In genomic region chr2:71605781-71606241, GRCh38 we compare ENCODE assay signal across 12 cellular contexts.
DNase-seq lines count a peak whose midpoint lies in the region; ATAC-seq, FAIRE-seq and TF ChIP-seq lines count a peak whose summit lies in the region.
"Had no signal": no experiment of that assay in that cellular context is flagged by ENCODE, and none has a peak within 500 bp of the region (broad histone marks: within the 10 kb centered on the region; RNA-seq: fewer than 3 reads in every experiment).

No MANE protein-coding gene starts in this region.

- no peak overlapping the region for H3K4ac ChIP-seq in neuronal stem cell (ENCODE audit: low read length)

- no peaks in the 10 kb centered on the region for H3K9me2 ChIP-seq in hepatocyte (replicated peaks; ENCODE audit: insufficient read depth)

- H3K4me1 ChIP-seq in endothelial cell of umbilical vein (ENCODE audit: control insufficient read depth, extremely low read depth, insufficient read depth, low read length) (peaks cover 45% of the 10 kb centered on the region), neuronal stem cell (ENCODE audit: control insufficient read depth in 2 of 2, insufficient read depth in 1 of 2, low read depth in 1 of 2, low read length in 2 of 2) (peaks cover 3 to 21% of the 10 kb centered on the region in 2 donors), gastroesophageal sphincter (peaks cover 0 to 26% (median 6%) of the 10 kb centered on the region in 3 donors), hepatocyte (ENCODE audit: insufficient read depth) (no peaks in the 10 kb centered on the region)

- no peaks in the 10 kb centered on the region for H3K79me1 ChIP-seq in neuronal stem cell (ENCODE audit: low read depth, low read length)

- H3K36me3 ChIP-seq in endothelial cell of umbilical vein (ENCODE audit: control insufficient read depth in 2 of 2, extremely low read depth in 1 of 2, insufficient read depth in 2 of 2, low read length in 2 of 2) (peaks cover 0 to 6% of the 10 kb centered on the region in 2 experiments), neuronal stem cell (replicated peaks in 1 of 2; ENCODE audit: control insufficient read depth in 2 of 2, insufficient read depth in 2 of 2, low read length in 2 of 2) (no peaks in the 10 kb centered on the region), gastroesophageal sphincter (peaks cover 0 to 41% of the 10 kb centered on the region in 2 donors), hepatocyte (replicated peaks; ENCODE audit: insufficient read depth, low read depth) (no peaks in the 10 kb centered on the region)

- no peak overlapping the region for H2BK5ac ChIP-seq in neuronal stem cell (ENCODE audit: low read length)

- POLR2A ChIA-PET in endothelial cell of umbilical vein (lab: Charles Lee), result no interaction called here

- H3K9ac ChIP-seq in endothelial cell of umbilical vein (replicated peaks; ENCODE audit: extremely low read depth, insufficient read depth, low read length), result no peak overlapping the region
- no peak overlapping the region for H3K9ac ChIP-seq in neuronal stem cell (ENCODE audit: low read depth, low read length, poor library complexity)

- dilution Hi-C loops in endothelial cell of umbilical vein (cut with MboI; ENCODE audit: extremely low pct_ligation_motif_present, low sequenced_read_pairs), result no loop called here

- peak overlapping the region; percentile 27 for H3K18ac ChIP-seq in neuronal stem cell (ENCODE audit: low read length)

- no peak overlapping the region for H2BK12ac ChIP-seq in neuronal stem cell (ENCODE audit: low read length)

- H3K27me3 ChIP-seq in endothelial cell of umbilical vein (ENCODE audit: control insufficient read depth in 2 of 2, insufficient read depth in 2 of 2, low read length in 2 of 2) (no peaks in the 10 kb centered on the region), neuronal stem cell (ENCODE audit: control insufficient read depth in 3 of 3, insufficient read depth in 3 of 3, low read depth in 1 of 3, low read length in 3 of 3) (peaks cover 0 to 3% (median 0%) of the 10 kb centered on the region in 3 experiments), gastroesophageal sphincter (no peaks in the 10 kb centered on the region), hepatocyte (peaks cover 12% of the 10 kb centered on the region)

- H3K27ac ChIP-seq in endothelial cell of umbilical vein (ENCODE audit: insufficient read depth, low read depth, low read length) (peak overlapping the region; percentile 74), neuronal stem cell (replicated peaks; ENCODE audit: low read length) (no peak overlapping the region), gastroesophageal sphincter (no peak overlapping the region), hepatocyte (no peak overlapping the region), caudate nucleus (ENCODE audit: low read depth, low read length) (no peak overlapping the region)

- TF ChIP-seq POLR2A in endothelial cell of umbilical vein (IDR thresholded peaks at IDR 0.05; ENCODE audit: low read depth, low read length) (no peak), gastroesophageal sphincter (IDR thresholded peaks at IDR 0.05) (no peak)

- H2BK15ac ChIP-seq in neuronal stem cell (ENCODE audit: low read length), result no peak overlapping the region

- H3K4me2 ChIP-seq in endothelial cell of umbilical vein (ENCODE audit: insufficient read depth, low read length) (no peak overlapping the region), neuronal stem cell (ENCODE audit: insufficient read depth, low read length, poor library complexity, severe bottlenecking) (no peak overlapping the region), hepatocyte (no peak overlapping the region)

- no peak overlapping the region for H3K23ac ChIP-seq in neuronal stem cell (ENCODE audit: low read depth, low read length, poor library complexity)

- WGBS in neuronal stem cell (ENCODE audit: extremely low coverage in 2 of 2, insufficient read length in 2 of 2, insufficient replicate concordance in 1 of 2), 2 donors, result no CpG with 5 or more reads among the region's 7 CpGs
- 60% methylated on average over 2 of the region's 7 CpGs; no CpG with 5 or more reads in 1 of the 2 donors for WGBS in gastroesophageal sphincter (ENCODE audit: low coverage in 1 of 2), 2 donors
- 78% methylated on average over 7 of the region's 7 CpGs for WGBS in hepatocyte (ENCODE audit: low lambda C conversion rate, missing lambda C conversion rate)

- H3K4me3 ChIP-seq in endothelial cell of umbilical vein (replicated peaks in 1 of 3; ENCODE audit: insufficient read depth in 1 of 3, low read depth in 1 of 3, low read length in 3 of 3) (no peak overlapping the region), neuronal stem cell (ENCODE audit: low read length in 2 of 2) (no peak overlapping the region), gastroesophageal sphincter (no peak overlapping the region), hepatocyte (no peak overlapping the region)

- no TSS peak for BruUV-seq in endothelial cell of umbilical vein (replicated peaks; lab: Mats Ljungman, UMichigan)

- peak; percentile 24 for FAIRE-seq in endothelial cell of umbilical vein (lab: Jason Lieb, UNC)
- FAIRE-seq: keratinocyte had no signal

- H4K91ac ChIP-seq in neuronal stem cell (ENCODE audit: low read depth, low read length, poor library complexity), result no peak overlapping the region

- ATAC-seq in Right ventricle myocardium superior (ENCODE audit: poor library complexity) (peak; percentile 28), Right ventricle myocardium inferior (no peak), gastroesophageal sphincter (no peak)

- no peaks in the 10 kb centered on the region for H3K9me1 ChIP-seq in endothelial cell of umbilical vein (replicated peaks; ENCODE audit: control insufficient read depth, extremely low read depth, insufficient read depth, low read length)

- no peak overlapping the region for H3K14ac ChIP-seq in neuronal stem cell (ENCODE audit: low read length)

- DNase-seq in Right ventricle myocardium superior (no peak), Right ventricle myocardium inferior (ENCODE audit: missing footprints) (no peak), endothelial cell of umbilical vein (ENCODE audit: low read depth, low spot score) (no peak), neuronal stem cell (ENCODE audit: low spot score) (no peak), cerebellar nuclear complex (lab: John Stamatoyannopoulos, UW) (no peak), hepatocyte (ENCODE audit: low spot score) (no peak), caudate nucleus (lab: John Stamatoyannopoulos, UW) (no peak)
- DNase-seq: central memory CD4-positive, alpha-beta T cell; NCI-H187 treated with DMSO at 0.1 percent for 48 hours; NCI-H510A had no signal

- H2BK120ac ChIP-seq in neuronal stem cell (ENCODE audit: low read depth, low read length), result no peak overlapping the region

- no peaks in the 10 kb centered on the region for H4K20me1 ChIP-seq in endothelial cell of umbilical vein (replicated peaks; ENCODE audit: control insufficient read depth, extremely low read depth, insufficient read depth, low read length)
- H4K20me1 ChIP-seq in hepatocyte (ENCODE audit: insufficient read depth, poor library complexity, severe bottlenecking), result no peaks in the 10 kb centered on the region

- CTCF ChIA-PET in endothelial cell of umbilical vein (lab: Charles Lee), result no interaction called here

- no peak for TF ChIP-seq EP300 in gastroesophageal sphincter (IDR thresholded peaks at IDR 0.05)

- H2AFZ ChIP-seq in endothelial cell of umbilical vein (ENCODE audit: low read depth, low read length) (no peak overlapping the region), neuronal stem cell (ENCODE audit: low read length) (peak overlapping the region; percentile 73), hepatocyte (no peak overlapping the region)

- H4K8ac ChIP-seq in neuronal stem cell (ENCODE audit: low read depth, low read length), result no peak overlapping the region

- H3K9me3 ChIP-seq in endothelial cell of umbilical vein (replicated peaks; ENCODE audit: control insufficient read depth, insufficient read depth, low read length) (no peaks in the 10 kb centered on the region), neuronal stem cell (replicated peaks in 1 of 2; ENCODE audit: control insufficient read depth in 2 of 2, insufficient read depth in 1 of 2, low read depth in 1 of 2, low read length in 2 of 2) (no peaks in the 10 kb centered on the region), gastroesophageal sphincter (no peaks in the 10 kb centered on the region), hepatocyte (ENCODE audit: low read depth) (no peaks in the 10 kb centered on the region)

- intact Hi-C loops in Right ventricle myocardium superior (cut with DNase I) (no loop called here), Right ventricle myocardium inferior (cut with DNase I) (loop anchor here (5.0 kb wide), 2 partner anchors 59 to 541 kb away; partner anchors contain the start of gene CYP26B1), endothelial cell of umbilical vein (cut with micrococcal nuclease) (loop anchor here (2.0 to 10.0 kb wide), 5 partner anchors 49 to 957 kb away; partner anchors contain the start of gene DYSF)

- TF ChIP-seq CTCF in endothelial cell of umbilical vein (IDR thresholded peaks at IDR 0.05; ENCODE audit: extremely low read depth in 1 of 2, insufficient read depth in 1 of 2, low read depth in 1 of 2, low read length in 2 of 2) (no peak), gastroesophageal sphincter (IDR thresholded peaks at IDR 0.05) (no peak), hepatocyte (IDR thresholded peaks at IDR 0.05; ENCODE audit: poor library complexity) (no peak)

- H3K79me2 ChIP-seq in endothelial cell of umbilical vein (ENCODE audit: control insufficient read depth, insufficient read depth, low read length) (no peaks in the 10 kb centered on the region), hepatocyte (no peaks in the 10 kb centered on the region)

- H2AK5ac ChIP-seq in neuronal stem cell (ENCODE audit: low read depth, low read length), result peak overlapping the region; percentile 9

TF ChIP-seq in endothelial cell of umbilical vein, 7 proteins besides CTCF, POLR2A, EP300 and RAD21:
- TF ChIP-seq GATA2 (IDR thresholded peaks at IDR 0.05; ENCODE audit: insufficient read depth, insufficient read length, low read depth, low read length) (no peak), POLR2AphosphoS5 (IDR thresholded peaks at IDR 0.05; ENCODE audit: insufficient read depth, low read depth, low read length) (no peak), FOS (IDR thresholded peaks at IDR 0.05; ENCODE audit: borderline replicate concordance, insufficient read depth, low read length) (no peak), JUN (IDR thresholded peaks at IDR 0.05; ENCODE audit: borderline replicate concordance, insufficient read depth, insufficient read length, low read depth) (no peak), MYC (IDR thresholded peaks at IDR 0.05; ENCODE audit: low read depth, low read length) (no peak), EZH2 (IDR thresholded peaks at IDR 0.05; ENCODE audit: borderline replicate concordance, low read depth, low read length, severe bottlenecking) (no peak)
- TF ChIP-seq, protein P1, sequence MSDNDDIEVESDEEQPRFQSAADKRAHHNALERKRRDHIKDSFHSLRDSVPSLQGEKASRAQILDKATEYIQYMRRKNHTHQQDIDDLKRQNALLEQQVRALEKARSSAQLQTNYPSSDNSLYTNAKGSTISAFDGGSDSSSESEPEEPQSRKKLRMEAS (IDR thresholded peaks at IDR 0.05; ENCODE audit: insufficient read depth, insufficient read length), result no peak
